23 cellular contexts compared by ENCODE assay signal in genomic region chr1:236558069-236558468, GRCh38. TPM values are rescaled to one million over a fixed set of nuclear protein-coding genes. Genes with fewer than 3 reads are reported as not detected.
DNase-seq lines count a peak whose midpoint lies in the region; ATAC-seq and TF ChIP-seq lines count a peak whose summit lies in the region.
"Had no signal": no experiment of that assay in that cellular context is flagged by ENCODE, and none has a peak within 500 bp of the region (broad histone marks: within the 10 kb centered on the region; RNA-seq: fewer than 3 reads in every experiment).

No MANE protein-coding gene starts in this region.

- no peak overlapping the region for H2AK5ac ChIP-seq in trophoblast cell (ENCODE audit: low read length)

- H4K8ac ChIP-seq in trophoblast cell (ENCODE audit: low read depth, low read length), result no peak overlapping the region

- H3K9me3 ChIP-seq in endodermal cell (ENCODE audit: control insufficient read depth, low read length) (no peaks in the 10 kb centered on the region), trophoblast cell (ENCODE audit: insufficient read depth, low read depth, low read length) (no peaks in the 10 kb centered on the region)
- H3K9me3 ChIP-seq: A549; BLaER1 treated with 17β-estradiol and CSF1 and Interleukin-3, amounts not matched to agents 10 nM and 100 nM had no signal

- H2BK120ac ChIP-seq in trophoblast cell (ENCODE audit: insufficient read depth, low read length, poor library complexity), result no peak overlapping the region

- DNase-seq in activated naive CD4-positive, alpha-beta T cell treated with Interleukin-2 at 50 U/mL for 16 hours, result no peak
- DNase-seq in endodermal cell (peak; percentile 5), trophoblast cell (no peak), NCI-H1092 treated with DMSO at 0.1 percent for 48 hours (lab: John Stamatoyannopoulos, UW) (no peak)
- no peak for DNase-seq in activated naive CD8-positive, alpha-beta T cell treated with anti-CD3 and anti-CD28 coated beads for 36 hours
- DNase-seq: AML-193; CD4-positive, alpha-beta T cell; CD8-positive, alpha-beta memory T cell; COR-L47; DMS 273 treated with DMSO at 0.1 percent for 48 hours; DMS153; DMS53; DMS79; DND-41; EL; GF-D8 had no signal

- no peak overlapping the region for H3K14ac ChIP-seq in trophoblast cell (ENCODE audit: low read length)

- TF ChIP-seq CTCF in endodermal cell (conservative IDR thresholded peaks at IDR 0.05), result no peak

- H2BK5ac ChIP-seq in trophoblast cell (ENCODE audit: low read depth, low read length, poor library complexity), result no peak overlapping the region

- H3K79me1 ChIP-seq in trophoblast cell (ENCODE audit: low read length), result no peaks in the 10 kb centered on the region

- H3K36me3 ChIP-seq in endodermal cell (ENCODE audit: control insufficient read depth, insufficient read depth, low read length) (peaks cover 73% of the 10 kb centered on the region), trophoblast cell (ENCODE audit: control insufficient read depth in 1 of 2, insufficient read depth in 2 of 2, low read length in 2 of 2) (peaks cover 23 to 41% of the 10 kb centered on the region in 2 experiments)

- H3K27me3 ChIP-seq in endodermal cell (ENCODE audit: control insufficient read depth, insufficient read depth, low read length, poor library complexity, severe bottlenecking), result no peaks in the 10 kb centered on the region
- H3K27me3 ChIP-seq in trophoblast cell (ENCODE audit: insufficient read depth, low read length), result no peaks in the 10 kb centered on the region
- H3K27me3 ChIP-seq: BLaER1 treated with 17β-estradiol and CSF1 and Interleukin-3, amounts not matched to agents 10 nM and 100 nM had no signal

- H3K27ac ChIP-seq in endodermal cell (ENCODE audit: low read depth, low read length), result no peak overlapping the region
- H3K27ac ChIP-seq in trophoblast cell (ENCODE audit: low read depth, low read length), result peak overlapping the region; percentile 11
- H3K27ac ChIP-seq: 22Rv1; A549; BLaER1 treated with 17β-estradiol and CSF1 and Interleukin-3, amounts not matched to agents 10 nM and 100 nM; C4-2B had no signal

- no peak overlapping the region for H3K18ac ChIP-seq in trophoblast cell (ENCODE audit: low read length)

- H3K4me1 ChIP-seq in endodermal cell (ENCODE audit: control insufficient read depth, insufficient read depth, low read length) (peaks cover 5% of the 10 kb centered on the region), trophoblast cell (ENCODE audit: control insufficient read depth in 1 of 2, insufficient read depth in 2 of 2, low read length in 2 of 2) (peaks cover 2 to 5% of the 10 kb centered on the region in 2 experiments)
- H3K4me1 ChIP-seq: A549; BLaER1 treated with 17β-estradiol and CSF1 and Interleukin-3, amounts not matched to agents 10 nM and 100 nM had no signal

- WGBS in endodermal cell (ENCODE audit: insufficient coverage in 1 of 2, insufficient read length in 1 of 2), 2 experiments, result 93 to 94% methylated on average over 7 to 9 of the region's 9 CpGs
- WGBS in trophoblast cell (ENCODE audit: extremely low coverage, insufficient coverage, insufficient read length), result no CpG with 5 or more reads among the region's 9 CpGs

- peaks cover 18% of the 10 kb centered on the region for H3K36me3 Mint-ChIP-seq in activated naive CD4-positive, alpha-beta T cell treated with anti-CD3 and anti-CD28 coated beads, Interleukin-2, amount 50 U/mL, for 24 hours
- peaks cover 70% of the 10 kb centered on the region for H3K36me3 Mint-ChIP-seq in endodermal cell (ENCODE audit: low read depth)
- H3K36me3 Mint-ChIP-seq in activated naive CD8-positive, alpha-beta T cell treated with anti-CD3 and anti-CD28 coated beads for 36 hours, result peaks cover 25% of the 10 kb centered on the region

- no peak overlapping the region for H4K12ac ChIP-seq in trophoblast cell (ENCODE audit: low read depth, low read length)

- H3K9me3 Mint-ChIP-seq in activated naive CD4-positive, alpha-beta T cell treated with anti-CD3 and anti-CD28 coated beads, Interleukin-2, amount 50 U/mL, for 24 hours, result no peaks in the 10 kb centered on the region
- no peaks in the 10 kb centered on the region for H3K9me3 Mint-ChIP-seq in endodermal cell
- H3K9me3 Mint-ChIP-seq in activated naive CD8-positive, alpha-beta T cell treated with anti-CD3 and anti-CD28 coated beads for 36 hours, result no peaks in the 10 kb centered on the region
- H3K9me3 Mint-ChIP-seq: CD4-positive, alpha-beta T cell; CD8-positive, alpha-beta memory T cell had no signal

- H3K9ac ChIP-seq in endodermal cell (ENCODE audit: extremely low read depth, low read length, poor library complexity, severe bottlenecking) (no peak overlapping the region), trophoblast cell (ENCODE audit: low read length) (no peak overlapping the region)
- H3K9ac ChIP-seq: BLaER1 treated with 17β-estradiol and CSF1 and Interleukin-3, amounts not matched to agents 10 nM and 100 nM had no signal

- no peaks in the 10 kb centered on the region for H3K79me2 ChIP-seq in trophoblast cell (ENCODE audit: control insufficient read depth, insufficient read depth, low read length, poor library complexity)

- H3K23ac ChIP-seq in trophoblast cell (ENCODE audit: low read length), result no peak overlapping the region

- H2BK12ac ChIP-seq in trophoblast cell (ENCODE audit: low read length), result no peak overlapping the region

- H3K4me3 ChIP-seq in endodermal cell (ENCODE audit: low read length) (no peak overlapping the region), trophoblast cell (ENCODE audit: low read depth, low read length) (no peak overlapping the region)
- H3K4me3 ChIP-seq: A549; BLaER1 treated with 17β-estradiol and CSF1 and Interleukin-3, amounts not matched to agents 10 nM and 100 nM had no signal

- no peaks in the 10 kb centered on the region for H3K4me1 Mint-ChIP-seq in activated naive CD4-positive, alpha-beta T cell treated with anti-CD3 and anti-CD28 coated beads, Interleukin-2, amount 50 U/mL, for 24 hours
- peaks cover 26% of the 10 kb centered on the region for H3K4me1 Mint-ChIP-seq in endodermal cell
- peaks cover 3% of the 10 kb centered on the region for H3K4me1 Mint-ChIP-seq in activated naive CD8-positive, alpha-beta T cell treated with anti-CD3 and anti-CD28 coated beads for 36 hours
- H3K4me1 Mint-ChIP-seq: B cell; CD8-positive, alpha-beta memory T cell had no signal

- no peak overlapping the region for H4K91ac ChIP-seq in trophoblast cell (ENCODE audit: low read depth, low read length)

- no peak overlapping the region for H2AFZ ChIP-seq in trophoblast cell (ENCODE audit: insufficient read depth, low read length, poor library complexity)

- H3K4me3 Mint-ChIP-seq in activated naive CD4-positive, alpha-beta T cell treated with anti-CD3 and anti-CD28 coated beads, Interleukin-2, amount 50 U/mL, for 24 hours, result no peak overlapping the region
- H3K4me3 Mint-ChIP-seq in endodermal cell, result no peak overlapping the region
- no peak overlapping the region for H3K4me3 Mint-ChIP-seq in activated naive CD8-positive, alpha-beta T cell treated with anti-CD3 and anti-CD28 coated beads for 36 hours
- H3K4me3 Mint-ChIP-seq: B cell; CD4-positive, alpha-beta T cell; CD8-positive, alpha-beta memory T cell had no signal

- no peaks in the 10 kb centered on the region for H3K27me3 Mint-ChIP-seq in activated naive CD4-positive, alpha-beta T cell treated with anti-CD3 and anti-CD28 coated beads, Interleukin-2, amount 50 U/mL, for 24 hours
- H3K27me3 Mint-ChIP-seq in endodermal cell (ENCODE audit: insufficient read depth), result no peaks in the 10 kb centered on the region
- no peaks in the 10 kb centered on the region for H3K27me3 Mint-ChIP-seq in activated naive CD8-positive, alpha-beta T cell treated with anti-CD3 and anti-CD28 coated beads for 36 hours
- H3K27me3 Mint-ChIP-seq: B cell; CD4-positive, alpha-beta T cell; CD8-positive, alpha-beta memory T cell had no signal

- H3K4ac ChIP-seq in trophoblast cell (ENCODE audit: low read depth, low read length), result no peak overlapping the region

- peak overlapping the region; percentile 23 for H3K27ac Mint-ChIP-seq in activated naive CD4-positive, alpha-beta T cell treated with anti-CD3 and anti-CD28 coated beads, Interleukin-2, amount 50 U/mL, for 24 hours
- H3K27ac Mint-ChIP-seq in endodermal cell, result no peak overlapping the region
- H3K27ac Mint-ChIP-seq in activated naive CD8-positive, alpha-beta T cell treated with anti-CD3 and anti-CD28 coated beads for 36 hours, result no peak overlapping the region
- H3K27ac Mint-ChIP-seq: B cell; CD4-positive, alpha-beta T cell had no signal

- no peak for ATAC-seq in GM18517 (IDR thresholded peaks at IDR 0.05; ENCODE audit: unreplicated experiment)
- ATAC-seq: A549 had no signal

- no peak overlapping the region for H3K4me2 ChIP-seq in trophoblast cell (ENCODE audit: low read length)
- H3K4me2 ChIP-seq: A549; BLaER1 treated with 17β-estradiol and CSF1 and Interleukin-3, amounts not matched to agents 10 nM and 100 nM had no signal

RNA-seq across cellular contexts. Expression of gene LGALS8, which starts 34.3 kb away (rescaled TPM):
- total RNA-seq in endodermal cell, result 10 to 100 TPM; 11.4 to 15.0 TPM
- 18.1 TPM for polyA plus RNA-seq in endodermal cell (2013, experiment 1 of 2)
- polyA plus RNA-seq in endodermal cell (2013, experiment 2 of 2), result 13.2 TPM
- polyA plus RNA-seq in trophoblast cell (2013), result 27.6 and 27.8 TPM in 2 replicates
- 10 to 100 TPM; 69.0 to 76.6 TPM for total RNA-seq in activated naive CD8-positive, alpha-beta T cell treated with anti-CD3 and anti-CD28 coated beads for 36 hours

RNA-seq across cellular contexts. Expression of gene HEATR1, which starts 46.2 kb away (rescaled TPM):
- 10 to 100 TPM; 51.8 to 65.4 TPM for total RNA-seq in endodermal cell
- polyA plus RNA-seq in endodermal cell (2013, experiment 1 of 2), result 27.7 TPM
- polyA plus RNA-seq in endodermal cell (2013, experiment 2 of 2), result 26.7 TPM
- polyA plus RNA-seq in trophoblast cell (2013), result 15.7 and 15.9 TPM in 2 replicates
- total RNA-seq in activated naive CD8-positive, alpha-beta T cell treated with anti-CD3 and anti-CD28 coated beads for 36 hours, result 100 to 1,000 TPM; 101 TPM

Comparison
In these comparisons a context has a peak if more than half of its experiments do, and no peak if none do; other contexts are left out.
1. RNA of gene LGALS8, which starts 34.3 kb away (total RNA-seq): 69.0 to 76.6 TPM in activated naive CD8-positive, alpha-beta T cell treated with anti-CD3 and anti-CD28 coated beads for 36 hours; 11.4 to 15.0 TPM in endodermal cell; every median in the first group is over 4 times any median in the second.